ENCODE assay signal across 11 cellular contexts in the genomic region with DNA sequence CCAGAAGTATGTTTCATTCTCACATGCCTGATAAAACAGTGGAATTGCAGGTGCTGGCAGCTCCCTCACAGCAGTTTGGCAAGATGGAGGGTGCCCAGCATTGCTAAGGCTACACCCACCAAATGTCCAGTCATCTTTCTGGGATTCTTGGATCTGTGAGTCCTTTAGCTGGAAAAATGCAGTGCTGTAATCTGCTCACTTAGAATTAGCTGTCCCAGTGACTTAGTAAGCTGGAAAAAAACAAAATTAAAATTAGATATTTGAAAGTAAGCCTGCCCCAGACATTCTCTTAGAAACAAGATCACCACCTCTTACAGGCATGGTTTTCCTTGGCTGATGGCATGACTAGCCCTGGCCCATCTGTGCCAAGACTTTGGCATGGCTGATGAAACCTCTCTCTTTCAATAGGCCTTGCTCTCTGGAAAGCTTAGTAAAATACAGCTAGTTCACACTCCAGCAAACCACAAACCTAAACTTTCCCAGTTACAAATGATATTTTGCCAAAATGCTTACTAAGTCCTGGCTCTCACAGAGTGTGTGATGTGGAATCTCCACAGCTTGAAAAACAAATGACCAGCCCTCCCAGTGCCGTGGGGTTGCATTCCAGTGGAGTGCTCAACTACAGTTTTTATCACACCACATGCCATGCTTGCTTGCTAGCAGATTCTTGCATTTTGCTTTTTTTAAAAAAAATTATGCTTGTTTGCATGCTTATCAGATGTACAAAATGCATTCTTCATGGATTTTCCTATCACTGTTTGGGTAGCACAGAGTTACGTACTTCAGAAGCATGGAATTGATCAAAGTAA.
DNase-seq lines count a peak whose midpoint lies in the region; ATAC-seq and TF ChIP-seq lines count a peak whose summit lies in the region.
"Had no signal": no experiment of that assay in that cellular context is flagged by ENCODE, and none has a peak within 500 bp of the region (broad histone marks: within the 10 kb centered on the region; RNA-seq: fewer than 3 reads in every experiment).

No MANE protein-coding gene starts in this region.

- H3K9me3 ChIP-seq in right atrium auricular region, result no peaks in the 10 kb centered on the region
- no peaks in the 10 kb centered on the region for H3K9me3 ChIP-seq in skeletal muscle satellite cell (replicated peaks; ENCODE audit: low read length)
- H3K9me3 ChIP-seq: SJSA1, tibial nerve had no signal

- no peak for ATAC-seq in GM18868 (IDR thresholded peaks at IDR 0.05; ENCODE audit: unreplicated experiment)
- ATAC-seq in GM21515 (IDR thresholded peaks at IDR 0.05; ENCODE audit: unreplicated experiment), result no peak

- H3K36me3 ChIP-seq in right atrium auricular region (no peaks in the 10 kb centered on the region), skeletal muscle satellite cell (ENCODE audit: insufficient read depth, low read length) (no peaks in the 10 kb centered on the region)
- H3K36me3 ChIP-seq: SJSA1, tibial nerve had no signal

- no peak overlapping the region for H3K4me3 ChIP-seq in astrocyte of the cerebellum (ENCODE audit: low read depth, low read length)
- no peak overlapping the region for H3K4me3 ChIP-seq in right atrium auricular region
- H3K4me3 ChIP-seq in skeletal muscle satellite cell (ENCODE audit: low read length), result no peak overlapping the region
- H3K4me3 ChIP-seq: SJSA1, tibial nerve had no signal

- H3K27me3 ChIP-seq in right atrium auricular region (no peaks in the 10 kb centered on the region), skeletal muscle satellite cell (ENCODE audit: control insufficient read depth, insufficient read depth, low read length) (no peaks in the 10 kb centered on the region)
- H3K27me3 ChIP-seq: SJSA1, tibial nerve had no signal

- H3K27ac Mint-ChIP-seq in progenitor cell of endocrine pancreas, result no peak overlapping the region

- peaks cover 2% of the 10 kb centered on the region for H3K4me1 Mint-ChIP-seq in progenitor cell of endocrine pancreas (ENCODE audit: low read depth)

- H3K9me3 Mint-ChIP-seq in progenitor cell of endocrine pancreas (ENCODE audit: low read depth), result no peaks in the 10 kb centered on the region

- peak overlapping the region; percentile 55 to 76 for H3K27ac ChIP-seq in right atrium auricular region
- H3K27ac ChIP-seq: SJSA1 had no signal

- no peaks in the 10 kb centered on the region for H3K36me3 Mint-ChIP-seq in progenitor cell of endocrine pancreas (ENCODE audit: insufficient read depth)

- H3K9ac ChIP-seq in skeletal muscle satellite cell (ENCODE audit: low read depth, low read length), result peak overlapping the region; percentile 47

- TF ChIP-seq CTCF in astrocyte of the cerebellum (IDR thresholded peaks at IDR 0.05; ENCODE audit: low read depth, low read length, missing control alignments), result no peak
- no peak for TF ChIP-seq CTCF in right atrium auricular region (IDR thresholded peaks at IDR 0.05)
- no peak for TF ChIP-seq CTCF in progenitor cell of endocrine pancreas (IDR thresholded peaks at IDR 0.05; ENCODE audit: unreplicated experiment)

- in situ Hi-C loops in astrocyte of the cerebellum (cut with HindIII; ENCODE audit: low sequenced_read_pairs), result loop anchor here (10.0 kb wide), 1 partner anchor 308 kb away; no protein-coding TSS in a partner anchor

- DNase-seq in GOT3 (lab: John Stamatoyannopoulos, UW) (peak; percentile 23), astrocyte of the cerebellum (ENCODE audit: low read depth) (peak; percentile 98), right atrium auricular region (ENCODE audit: low spot score) (peak; percentile 71), DMS79 treated with DMSO at 0.1 percent for 48 hours (lab: John Stamatoyannopoulos, UW) (no peak), progenitor cell of endocrine pancreas (ENCODE audit: low spot score, unreplicated experiment) (no peak)
- DNase-seq: NCI-H1436 treated with DMSO at 0.1 percent for 48 hours had no signal

- peaks cover 2% of the 10 kb centered on the region for H3K27me3 Mint-ChIP-seq in progenitor cell of endocrine pancreas

- H3K4me3 Mint-ChIP-seq in progenitor cell of endocrine pancreas (ENCODE audit: low read depth), result no peak overlapping the region

- H3K4me1 ChIP-seq in right atrium auricular region (peaks cover 0 to 34% of the 10 kb centered on the region in 2 donors), skeletal muscle satellite cell (ENCODE audit: control insufficient read depth, insufficient read depth, low read length) (peaks cover 42% of the 10 kb centered on the region)
- H3K4me1 ChIP-seq: SJSA1 had no signal

- H3K4me2 ChIP-seq in skeletal muscle satellite cell (ENCODE audit: low read length), result peak overlapping the region; percentile 42

Comparison
In these comparisons a context has a peak if more than half of its experiments do, and no peak if none do; other contexts are left out.
1. DNase-seq: peak in GOT3 (single experiment), astrocyte of the cerebellum (single experiment) and right atrium auricular region (single experiment); none in DMS79 treated with DMSO at 0.1 percent for 48 hours (single experiment) and progenitor cell of endocrine pancreas (single experiment).